In genomic region chr1:156284112-156284511, GRCh38 we compare ENCODE assay signal across 8 cellular contexts. TPM values are rescaled to one million over a fixed set of nuclear protein-coding genes. Genes with fewer than 3 reads are reported as not detected.
A peak's percentile ranks its signal among the peaks of the same experiment; 100 is the strongest.
DNase-seq lines count a peak whose midpoint lies in the region; ATAC-seq and TF ChIP-seq lines count a peak whose summit lies in the region.

Gene TMEM79 (plus strand): TSS chr1:156284325. CDS start chr1:156285227, 902 bp downstream.

- peaks cover 33% of the 10 kb centered on the region for H3K79me2 ChIP-seq in OCI-LY7 (ENCODE audit: insufficient read depth, low read depth, low read length)
- H3K79me2 ChIP-seq in parathyroid adenoma: no peaks in the 10 kb centered on the region

- DNase-seq in ELF-1 (ENCODE audit: low read depth, low spot score) (peak; percentile 44), OCI-LY7 (ENCODE audit: low spot score) (no peak), epithelial cell of proximal tubule (ENCODE audit: low read depth) (no peak), kidney glomerular epithelial cell (lab: John Stamatoyannopoulos, UW) (no peak), NCI-H1436 (lab: John Stamatoyannopoulos, UW) (no peak)
- DNase-seq in activated CD4-positive, CD25-positive, alpha-beta regulatory T cell (lab: John Stamatoyannopoulos, UW): no peak

- no peaks in the 10 kb centered on the region for H3K9me2 ChIP-seq in OCI-LY7 (ENCODE audit: insufficient read depth, low read length)

- H4K20me1 ChIP-seq in OCI-LY7 (ENCODE audit: insufficient read depth, low read length): peaks cover 16% of the 10 kb centered on the region; the same call in 1 of the 2 replicates

- TF ChIP-seq CTCF in OCI-LY7 (conservative IDR thresholded peaks at IDR 0.05; ENCODE audit: low read length) (no peak), epithelial cell of proximal tubule (conservative IDR thresholded peaks at IDR 0.05; ENCODE audit: low read depth, low read length) (no peak), parathyroid adenoma (IDR thresholded peaks at IDR 0.05) (no peak)

- BruUV-seq in OCI-LY7 (replicated peaks; lab: Mats Ljungman, UMichigan): no TSS peak

- CTCF ChIA-PET in OCI-LY7 (lab: Charles Lee; ENCODE audit: unreplicated experiment): interaction anchor here (1.3 kb wide), 1 partner anchor 137 kb away, joined by 3 read pairs; no protein-coding TSS in a partner anchor

- H3K27me3 ChIP-seq in parathyroid adenoma (ENCODE audit: control insufficient read depth, insufficient read depth, low read length): no peaks in the 10 kb centered on the region

- peak within 1 kb of the TSS; percentile 90 for H2AFZ ChIP-seq in OCI-LY7 (ENCODE audit: low read length)
- peak within 1 kb of the TSS; percentile 77 for H2AFZ ChIP-seq in parathyroid adenoma

- POLR2A ChIA-PET in OCI-LY7 (lab: Charles Lee): interaction anchor here (0.9 kb wide), 1 partner anchor 13 kb away, joined by 4 read pairs; no protein-coding TSS in a partner anchor

- peak within 1 kb of the TSS; percentile 82 for H3K4me3 ChIP-seq in OCI-LY7 (ENCODE audit: low read depth, low read length, poor library complexity, severe bottlenecking)
- peak within 1 kb of the TSS; percentile 86 for H3K4me3 ChIP-seq in epithelial cell of proximal tubule (ENCODE audit: low read depth, low read length)
- H3K4me3 ChIP-seq in parathyroid adenoma (ENCODE audit: low read depth, low read length): peak within 1 kb of the TSS; percentile 92

- intact Hi-C loops in OCI-LY7 (cut with micrococcal nuclease; ENCODE audit: unreplicated experiment): no loop called here

- peak within 1 kb of the TSS; percentile 6 for H3K9ac ChIP-seq in parathyroid adenoma

- H3K4me2 ChIP-seq in OCI-LY7 (ENCODE audit: low read length) (peak within 1 kb of the TSS; percentile 83), parathyroid adenoma (ENCODE audit: low read length) (peak within 1 kb of the TSS; percentile 94)

- H3K36me3 ChIP-seq in OCI-LY7 (ENCODE audit: insufficient read depth, low read length) (peaks cover 16% of the 10 kb centered on the region), parathyroid adenoma (ENCODE audit: control insufficient read depth, insufficient read depth, low read length) (no peaks in the 10 kb centered on the region)

- peaks cover 26% of the 10 kb centered on the region for H3K4me1 ChIP-seq in OCI-LY7 (ENCODE audit: insufficient read depth, low read length, poor library complexity, severe bottlenecking)
- peaks cover 9% of the 10 kb centered on the region for H3K4me1 ChIP-seq in parathyroid adenoma

- H3K9me3 ChIP-seq in OCI-LY7 (ENCODE audit: low read length) (no peaks in the 10 kb centered on the region), parathyroid adenoma (ENCODE audit: control insufficient read depth, low read length) (no peaks in the 10 kb centered on the region)

- H3K27ac ChIP-seq in OCI-LY7 (ENCODE audit: low read depth, low read length, poor library complexity, severe bottlenecking): peak within 1 kb of the TSS; percentile 31
- H3K27ac ChIP-seq in parathyroid adenoma: peak within 1 kb of the TSS; percentile 78

- ATAC-seq in GM21526 (IDR thresholded peaks at IDR 0.05; ENCODE audit: low FRiP score, unreplicated experiment): no peak

RNA-seq across cellular contexts. Expression of gene TMEM79, which starts in this region (rescaled TPM):
- total RNA-seq in OCI-LY7 (2014; rRNA removed; shearing (Covaris generic)): 5.0 and 6.2 TPM in 2 replicates
- total RNA-seq in OCI-LY7 (2022) (6.8 and 7.4 TPM in 2 replicates), epithelial cell of proximal tubule (2.1 and 3.9 TPM in 2 replicates)
